9 cellular contexts compared by ENCODE assay signal in genomic region chrX:48003367-48003757, GRCh38. TPM values are rescaled to one million over a fixed set of nuclear protein-coding genes. Genes with fewer than 3 reads are reported as not detected.
DNase-seq lines count a peak whose midpoint lies in the region; ATAC-seq and TF ChIP-seq lines count a peak whose summit lies in the region.
"Had no signal": no experiment of that assay in that cellular context is flagged by ENCODE, and none has a peak within 500 bp of the region (broad histone marks: within the 10 kb centered on the region; RNA-seq: fewer than 3 reads in every experiment).

No MANE protein-coding gene starts in this region.

- H3K4me2 ChIP-seq in hepatocyte = peak overlapping the region; percentile 80

- H3K4me3 ChIP-seq in GM12864 (ENCODE audit: low read depth, low read length) = peak overlapping the region; percentile 72
- H3K4me3 ChIP-seq in hepatocyte = peak overlapping the region; percentile 43
- peak overlapping the region; percentile 82 to 89 (median 87) for H3K4me3 ChIP-seq in skeletal muscle tissue (ENCODE audit: low read length in 3 of 3)

- peaks cover 6% of the 10 kb centered on the region for H3K9me3 Mint-ChIP-seq in activated naive CD4-positive, alpha-beta T cell treated with anti-CD3 and anti-CD28 coated beads, Interleukin-2, amount 10 ng/mL, durations not matched to agents 7 days and 5 days

- H3K9me3 ChIP-seq in hepatocyte (ENCODE audit: low read depth) (no peaks in the 10 kb centered on the region), skeletal muscle tissue (ENCODE audit: control insufficient read depth in 3 of 3, low read length in 3 of 3) (peaks cover 0 to 2% (median 0%) of the 10 kb centered on the region in 3 donors)

- ATAC-seq in HG03196 (IDR thresholded peaks at IDR 0.05; ENCODE audit: unreplicated experiment) = peak; percentile 20

- peaks cover 36% of the 10 kb centered on the region for H3K36me3 Mint-ChIP-seq in activated naive CD4-positive, alpha-beta T cell treated with anti-CD3 and anti-CD28 coated beads, Interleukin-2, amount 10 ng/mL, durations not matched to agents 7 days and 5 days

- DNase-seq in GM12864 (ENCODE audit: low read depth) (no peak), hepatocyte (ENCODE audit: low spot score) (no peak), LoVo (ENCODE audit: low spot score) (no peak), epidermal melanocyte (ENCODE audit: insufficient read length, low spot score) (no peak)
- DNase-seq in activated naive CD4-positive, alpha-beta T cell treated with anti-CD3 and anti-CD28 coated beads, Interleukin-2, amount 10 ng/mL, durations not matched to agents 7 days and 5 days = peak; percentile 46
- no peak for DNase-seq in stimulated activated CD4-positive, alpha-beta T cell treated with anti-CD3 and anti-CD28 coated beads, Interleukin-2, amount 100 ng/mL, for 24 hours

- peaks cover 12% of the 10 kb centered on the region for H3K79me2 ChIP-seq in hepatocyte

- H3K27me3 Mint-ChIP-seq in activated naive CD4-positive, alpha-beta T cell treated with anti-CD3 and anti-CD28 coated beads, Interleukin-2, amount 10 ng/mL, durations not matched to agents 7 days and 5 days = no peaks in the 10 kb centered on the region

- 40% methylated on average over 17 of the region's 18 CpGs for WGBS in hepatocyte (ENCODE audit: low lambda C conversion rate, missing lambda C conversion rate)

- CTCF ChIA-PET in activated naive CD4-positive, alpha-beta T cell treated with anti-CD3 and anti-CD28 coated beads, Interleukin-2, amount 10 ng/mL, durations not matched to agents 7 days and 5 days (lab: Charles Lee) = no interaction called here

- peak overlapping the region; percentile 100 for H3K27ac Mint-ChIP-seq in activated naive CD4-positive, alpha-beta T cell treated with anti-CD3 and anti-CD28 coated beads, Interleukin-2, amount 10 ng/mL, durations not matched to agents 7 days and 5 days

- peak overlapping the region; percentile 71 for H2AFZ ChIP-seq in hepatocyte

- peak overlapping the region; percentile 98 for H3K4me3 Mint-ChIP-seq in activated naive CD4-positive, alpha-beta T cell treated with anti-CD3 and anti-CD28 coated beads, Interleukin-2, amount 10 ng/mL, durations not matched to agents 7 days and 5 days

- H3K36me3 ChIP-seq in hepatocyte (replicated peaks; ENCODE audit: insufficient read depth, low read depth) (no peaks in the 10 kb centered on the region), skeletal muscle tissue (ENCODE audit: control insufficient read depth in 3 of 3, insufficient read depth in 3 of 3, low read length in 3 of 3) (no peaks in the 10 kb centered on the region)

- H3K27ac ChIP-seq in hepatocyte (peak overlapping the region; percentile 73), skeletal muscle tissue (ENCODE audit: low read depth, low read length) (peak overlapping the region; percentile 30)

- no peaks in the 10 kb centered on the region for H4K20me1 ChIP-seq in hepatocyte (ENCODE audit: insufficient read depth, poor library complexity, severe bottlenecking)

- peak overlapping the region; percentile 73 to 84 (median 84) for H3K9ac ChIP-seq in skeletal muscle tissue (ENCODE audit: low read depth in 1 of 3, low read length in 3 of 3)

- peaks cover 28% of the 10 kb centered on the region for H3K4me1 Mint-ChIP-seq in activated naive CD4-positive, alpha-beta T cell treated with anti-CD3 and anti-CD28 coated beads, Interleukin-2, amount 10 ng/mL, durations not matched to agents 7 days and 5 days

- TF ChIP-seq CTCF in GM12864 (IDR thresholded peaks at IDR 0.05; ENCODE audit: low read depth, low read length, missing control alignments) (no peak), hepatocyte (IDR thresholded peaks at IDR 0.05; ENCODE audit: poor library complexity) (no peak)

- H3K4me1 ChIP-seq in hepatocyte (ENCODE audit: insufficient read depth) (no peaks in the 10 kb centered on the region), skeletal muscle tissue (ENCODE audit: control insufficient read depth in 3 of 3, insufficient read depth in 3 of 3, low read length in 3 of 3) (peaks cover 0 to 5% (median 2%) of the 10 kb centered on the region in 3 donors)

- H3K27me3 ChIP-seq in hepatocyte (no peaks in the 10 kb centered on the region), skeletal muscle tissue (ENCODE audit: control insufficient read depth in 3 of 3, insufficient read depth in 3 of 3, low read length in 3 of 3) (no peaks in the 10 kb centered on the region)

- no peaks in the 10 kb centered on the region for H3K9me2 ChIP-seq in hepatocyte (replicated peaks; ENCODE audit: insufficient read depth)

RNA-seq across cellular contexts. Expression of gene ZNF182, which starts 0.4 kb away (rescaled TPM):
- total RNA-seq in hepatocyte = 3.3 and 5.0 TPM in 2 replicates
- 2.7 and 3.4 TPM in 2 replicates for polyA plus RNA-seq in hepatocyte
- 2.6 TPM for total RNA-seq in skeletal muscle tissue

RNA-seq across cellular contexts. Expression of gene SPACA5, which starts 3.4 kb away (rescaled TPM):
- total RNA-seq in hepatocyte (not detected in 2 replicates), skeletal muscle tissue (not detected)
- not detected in 2 replicates for polyA plus RNA-seq in hepatocyte
- total RNA-seq: T-helper 2 cell treated with Interferon-gamma antibody and Interleukin-4, amounts not matched to agents 100 ng/mL and 5 ng/mL, for 36 hours had no signal
